9 cellular contexts compared by ENCODE assay signal in genomic region chr15:89105147-89105546, GRCh38. TPM values are rescaled to one million over a fixed set of nuclear protein-coding genes. Genes with fewer than 3 reads are reported as not detected.
DNase-seq lines count a peak whose midpoint lies in the region; ATAC-seq and TF ChIP-seq lines count a peak whose summit lies in the region.
"Had no signal": no experiment of that assay in that cellular context is flagged by ENCODE, and none has a peak within 500 bp of the region (broad histone marks: within the 10 kb centered on the region; RNA-seq: fewer than 3 reads in every experiment).

No MANE protein-coding gene starts in this region.

- H3K36me3 ChIP-seq in body of pancreas (replicated peaks in 1 of 2; ENCODE audit: insufficient read depth in 1 of 2, low read depth in 2 of 2) (no peaks in the 10 kb centered on the region), spleen (peaks cover 0 to 82% (median 7%) of the 10 kb centered on the region in 6 donors)

- H3K4me1 ChIP-seq in body of pancreas (peaks cover 79% of the 10 kb centered on the region), spleen (peaks cover 13 to 94% (median 47%) of the 10 kb centered on the region in 6 donors)

- H3K4me3 ChIP-seq in body of pancreas (no peak overlapping the region), spleen (no peak overlapping the region)

- TF ChIP-seq CTCF in body of pancreas (IDR thresholded peaks at IDR 0.05) (no peak), spleen (IDR thresholded peaks at IDR 0.05 in 8 of 11, conservative IDR thresholded peaks at IDR 0.05 in 3 of 11) (no peak)

- ATAC-seq in body of pancreas (peak; percentile 38), GM19455 (IDR thresholded peaks at IDR 0.05; ENCODE audit: unreplicated experiment) (no peak)

- no peak for TF ChIP-seq POLR2A in body of pancreas (IDR thresholded peaks at IDR 0.05)
- no peak for TF ChIP-seq POLR2A in spleen (IDR thresholded peaks at IDR 0.05)

- intact Hi-C loops in body of pancreas (cut with DNase I) (loop anchor here (10.0 kb wide), 1 partner anchor 50 kb away; no protein-coding TSS in a partner anchor), spleen (cut with DNase I; ENCODE audit: low total_unique reads) (no loop called here)

- DNase-seq in HCEC 1CT (peak; percentile 98), body of pancreas (no peak), iris pigment epithelial cell (ENCODE audit: low read depth) (peak; percentile 98), spleen (no peak), UCSD-AML1 (lab: John Stamatoyannopoulos, UW; ENCODE audit: unreplicated experiment) (no peak), NCI-H2081 (lab: John Stamatoyannopoulos, UW) (no peak)
- no peak for DNase-seq in stimulated activated CD4-positive, alpha-beta T cell treated with anti-CD3 and anti-CD28 coated beads, Interleukin-1b, Interleukin-23, amount 100 ng/mL, for 48 hours
- DNase-seq: H9 had no signal

- H3K27ac ChIP-seq in body of pancreas = peak overlapping the region; percentile 15 to 79 (median 54)
- peak overlapping the region in 7 of 8 donors; percentile 48 to 72 (median 64) for H3K27ac ChIP-seq in spleen

- H3K9me3 ChIP-seq in body of pancreas (no peaks in the 10 kb centered on the region), spleen (no peaks in the 10 kb centered on the region)

- H3K27me3 ChIP-seq in body of pancreas (no peaks in the 10 kb centered on the region), spleen (replicated peaks in 1 of 7) (no peaks in the 10 kb centered on the region)

- WGBS in body of pancreas, 2 donors = 36 to 39% methylated on average over 4 of the region's 4 CpGs
- 30 to 54% (median 43%) methylated on average over 4 of the region's 4 CpGs for WGBS in spleen, 5 donors

RNA-seq across cellular contexts. Expression of gene ABHD2, which starts 16.9 kb away (rescaled TPM):
- total RNA-seq in body of pancreas (100 to 1,000 TPM in 1 of 2 donors, 10 to 100 TPM in 1; 50.8 to 136 TPM), spleen (100 to 1,000 TPM in 5 of 7 donors, 10 to 100 TPM in 2; 83.9 to 158 (median 123) TPM)
- polyA plus RNA-seq in spleen = 1 to 10 TPM; 2.1 to 8.2 (median 3.2) TPM

Comparison
In these comparisons a context has a peak if more than half of its experiments do, and no peak if none do; other contexts are left out.
1. DNase-seq: peak in HCEC 1CT (single experiment) and iris pigment epithelial cell (single experiment); none in body of pancreas (0 of 4), spleen (single experiment), UCSD-AML1 (single experiment), NCI-H2081 (0 of 2) and stimulated activated CD4-positive, alpha-beta T cell treated with anti-CD3 and anti-CD28 coated beads, Interleukin-1b, Interleukin-23, amount 100 ng/mL, for 48 hours (single experiment).